In genomic region chr10:72270607-72271281, GRCh38 we compare ENCODE assay signal across 12 cellular contexts. TPM values are rescaled to one million over a fixed set of nuclear protein-coding genes. Genes with fewer than 3 reads are reported as not detected.
DNase-seq lines count a peak whose midpoint lies in the region; ATAC-seq and TF ChIP-seq lines count a peak whose summit lies in the region.
"Had no signal": no experiment of that assay in that cellular context is flagged by ENCODE, and none has a peak within 500 bp of the region (broad histone marks: within the 10 kb centered on the region; RNA-seq: fewer than 3 reads in every experiment).

No MANE protein-coding gene starts in this region.

- no peaks in the 10 kb centered on the region for H3K27me3 ChIP-seq in Peyer's patch
- H3K27me3 ChIP-seq: ascending aorta, tibial artery had no signal

- peak overlapping the region; percentile 14 for H3K27ac Mint-ChIP-seq in activated CD4-positive, alpha-beta T cell treated with anti-CD3 and anti-CD28 coated beads, Interleukin-2, amount 10 ng/mL, durations not matched to agents 24 days and 14 days
- peak overlapping the region; percentile 100 for H3K27ac Mint-ChIP-seq in osteocyte (ENCODE audit: unreplicated experiment)

- H3K4me1 ChIP-seq in HEK293 (ENCODE audit: control insufficient read depth, insufficient read depth, low read length) (peaks cover 7% of the 10 kb centered on the region; the same call in 1 of the 2 replicates), Peyer's patch (peaks cover 0 to 8% (median 4%) of the 10 kb centered on the region in 4 donors)

- H3K9me3 ChIP-seq in HEK293 (ENCODE audit: control insufficient read depth, insufficient read depth, low read depth, low read length): no peaks in the 10 kb centered on the region
- H3K9me3 ChIP-seq in Peyer's patch: no peaks in the 10 kb centered on the region
- H3K9me3 ChIP-seq: ascending aorta, tibial artery had no signal

- intact Hi-C loops in activated CD4-positive, alpha-beta T cell treated with anti-CD3 and anti-CD28 coated beads, Interleukin-2, amount 10 ng/mL, durations not matched to agents 24 days and 14 days (cut with micrococcal nuclease): no loop called here

- no peak for TF ChIP-seq POLR2A in Peyer's patch (IDR thresholded peaks at IDR 0.05)

- H3K36me3 Mint-ChIP-seq in activated CD4-positive, alpha-beta T cell treated with anti-CD3 and anti-CD28 coated beads, Interleukin-2, amount 10 ng/mL, durations not matched to agents 24 days and 14 days (ENCODE audit: low read depth): peaks cover 19% of the 10 kb centered on the region
- H3K36me3 Mint-ChIP-seq in osteocyte (ENCODE audit: unreplicated experiment): peaks cover 13% of the 10 kb centered on the region

- peak overlapping the region; percentile 4 for H3K4me3 Mint-ChIP-seq in activated CD4-positive, alpha-beta T cell treated with anti-CD3 and anti-CD28 coated beads, Interleukin-2, amount 10 ng/mL, durations not matched to agents 24 days and 14 days
- H3K4me3 Mint-ChIP-seq in osteocyte (ENCODE audit: unreplicated experiment): no peak overlapping the region

- no peak for ATAC-seq in GM21360 (IDR thresholded peaks at IDR 0.05; ENCODE audit: unreplicated experiment)

- DNase-seq in activated CD4-positive, alpha-beta T cell treated with anti-CD3 and anti-CD28 coated beads, Interleukin-2, amount 10 ng/mL, durations not matched to agents 24 days and 14 days: no peak
- DNase-seq in activated CD4-positive, alpha-beta T cell treated with anti-CD3 and anti-CD28 coated beads for 48 hours: no peak
- DNase-seq in cerebellar cortex (ENCODE audit: low spot score): peak; percentile 6
- no peak for DNase-seq in osteocyte (ENCODE audit: extremely low spot score, unreplicated experiment)
- no peak for DNase-seq in NCI-H128 (lab: John Stamatoyannopoulos, UW; ENCODE audit: unreplicated experiment)
- no peak for DNase-seq in Peyer's patch
- DNase-seq: Karpas-422, T-helper 9 cell, tibial artery had no signal

- H3K27me3 Mint-ChIP-seq in activated CD4-positive, alpha-beta T cell treated with anti-CD3 and anti-CD28 coated beads, Interleukin-2, amount 10 ng/mL, durations not matched to agents 24 days and 14 days: no peaks in the 10 kb centered on the region
- H3K27me3 Mint-ChIP-seq in osteocyte (ENCODE audit: unreplicated experiment): no peaks in the 10 kb centered on the region

- no peak for TF ChIP-seq CTCF in HEK293 (tag by site-specific recombination; IDR thresholded peaks at IDR 0.05)
- TF ChIP-seq CTCF in osteocyte (IDR thresholded peaks at IDR 0.05): no peak
- no peak for TF ChIP-seq CTCF in Peyer's patch (IDR thresholded peaks at IDR 0.05)

- CTCF ChIA-PET in HEK293 (lab: Yijun Ruan, JAX): interaction anchor here (0.6 to 0.9 kb wide), 2 partner anchors 10 to 27 kb away, joined by 3 to 4 read pairs; no protein-coding TSS in a partner anchor

- H3K9me3 Mint-ChIP-seq in activated CD4-positive, alpha-beta T cell treated with anti-CD3 and anti-CD28 coated beads, Interleukin-2, amount 10 ng/mL, durations not matched to agents 24 days and 14 days: no peaks in the 10 kb centered on the region
- H3K9me3 Mint-ChIP-seq in osteocyte (ENCODE audit: unreplicated experiment): no peaks in the 10 kb centered on the region

- H3K36me3 ChIP-seq in HEK293 (ENCODE audit: control insufficient read depth in 2 of 2, insufficient read depth in 1 of 2, low read length in 2 of 2) (peaks cover 0 to 13% of the 10 kb centered on the region in 2 experiments; a peak in 1 of 3 replicates), Peyer's patch (peaks cover 0 to 18% (median 0%) of the 10 kb centered on the region in 3 donors)

- H3K4me1 Mint-ChIP-seq in activated CD4-positive, alpha-beta T cell treated with anti-CD3 and anti-CD28 coated beads, Interleukin-2, amount 10 ng/mL, durations not matched to agents 24 days and 14 days: peaks cover 32% of the 10 kb centered on the region
- peaks cover 32% of the 10 kb centered on the region for H3K4me1 Mint-ChIP-seq in osteocyte (ENCODE audit: unreplicated experiment)

- H3K4me3 ChIP-seq in HEK293 (ENCODE audit: low read depth, low read length) (no peak overlapping the region), Peyer's patch (no peak overlapping the region)
- H3K4me3 ChIP-seq: ascending aorta, tibial artery had no signal

- POLR2A ChIA-PET in HEK293 (lab: Yijun Ruan, JAX): interaction anchor here (1.3 to 2.0 kb wide), 2 partner anchors 10 to 61 kb away, joined by 3 to 15 read pairs; no protein-coding TSS in a partner anchor

- peak overlapping the region; percentile 38; the same call in 1 of the 2 replicates for H3K27ac ChIP-seq in HEK293 (ENCODE audit: extremely low read depth, low read depth, low read length)
- no peak overlapping the region for H3K27ac ChIP-seq in Peyer's patch

TF ChIP-seq in HEK293, 187 proteins besides CTCF, POLR2A, EP300 and RAD21 (continues in another document):
- TF ChIP-seq ZNF843 (tag by site-specific recombination; IDR thresholded peaks at IDR 0.05) (no peak), ZNF398 (tag by site-specific recombination; IDR thresholded peaks at IDR 0.05) (peak; percentile 63), ZFHX2 (tag by site-specific recombination; conservative IDR thresholded peaks at IDR 0.05) (peak; percentile 64; the same call in 1 of the 2 replicates), KLF1 (tag by site-specific recombination; IDR thresholded peaks at IDR 0.05) (0 out of 2 replicates have a peak, but pooled peaks have one; percentile 12), PRDM10 (tag by site-specific recombination; IDR thresholded peaks at IDR 0.05) (peak; percentile 81), ZNF133 (tag by site-specific recombination; IDR thresholded peaks at IDR 0.05) (no peak), OSR2 (tag by site-specific recombination; IDR thresholded peaks at IDR 0.05) (no peak), ZNF302 (tag by site-specific recombination; IDR thresholded peaks at IDR 0.05; ENCODE audit: low read depth) (no peak), ZNF394 (tag by site-specific recombination; IDR thresholded peaks at IDR 0.05; ENCODE audit: borderline replicate concordance) (no peak)

RNA-seq across cellular contexts. Expression of gene DDIT4, which starts 3.0 kb away (rescaled TPM):
- total RNA-seq in activated CD4-positive, alpha-beta T cell treated with anti-CD3 and anti-CD28 coated beads, Interleukin-2, amount 10 ng/mL, durations not matched to agents 24 days and 14 days: 260 and 271 TPM in 2 replicates
- total RNA-seq in osteocyte (288 and 290 TPM in 2 replicates), Peyer's patch (100 to 1,000 TPM in 3 of 4 donors, 10 to 100 TPM in 1; 80.6 to 275 (median 123) TPM)

RNA-seq across cellular contexts. Expression of gene ASCC1, which starts 54.7 kb away (rescaled TPM):
- total RNA-seq in activated CD4-positive, alpha-beta T cell treated with anti-CD3 and anti-CD28 coated beads, Interleukin-2, amount 10 ng/mL, durations not matched to agents 24 days and 14 days: 33.6 and 34.1 TPM in 2 replicates
- 39.1 and 40.6 TPM in 2 replicates for total RNA-seq in osteocyte
- total RNA-seq in Peyer's patch: 10 to 100 TPM in 3 of 4 donors, 1 to 10 TPM in 1; 9.7 to 48.7 (median 21.5) TPM

RNA-seq across cellular contexts. Expression of gene ANAPC16, which starts 54.9 kb away (rescaled TPM):
- 73.2 and 74.3 TPM in 2 replicates for total RNA-seq in activated CD4-positive, alpha-beta T cell treated with anti-CD3 and anti-CD28 coated beads, Interleukin-2, amount 10 ng/mL, durations not matched to agents 24 days and 14 days
- 61.7 and 70.3 TPM in 2 replicates for total RNA-seq in osteocyte
- 10 to 100 TPM; 55.0 to 73.4 (median 60.6) TPM for total RNA-seq in Peyer's patch
